8 cellular contexts compared by ENCODE assay signal in genomic region chr1:202505356-202505755, GRCh38.
DNase-seq lines count a peak whose midpoint lies in the region; ATAC-seq and TF ChIP-seq lines count a peak whose summit lies in the region.
"Had no signal": no experiment of that assay in that cellular context is flagged by ENCODE, and none has a peak within 500 bp of the region (broad histone marks: within the 10 kb centered on the region; RNA-seq: fewer than 3 reads in every experiment).

No MANE protein-coding gene starts in this region.

- no peaks in the 10 kb centered on the region for H3K27me3 Mint-ChIP-seq in nephron (ENCODE audit: low read depth)
- H3K27me3 Mint-ChIP-seq in activated CD8-positive, alpha-beta T cell treated with anti-CD3 and anti-CD28 coated beads, Interleukin-2, amount 10 ng/mL, durations not matched to agents 7 days and 5 days (ENCODE audit: low read depth), result no peaks in the 10 kb centered on the region

- H3K27ac ChIP-seq in aorta (ENCODE audit: low read depth in 1 of 2, low read length in 2 of 2), result peak overlapping the region; percentile 64 to 70

- peaks cover 1 to 3% of the 10 kb centered on the region in 2 donors for H3K4me1 ChIP-seq in aorta (ENCODE audit: control insufficient read depth in 1 of 2, insufficient read depth in 2 of 2, low read length in 2 of 2)
- peaks cover 8% of the 10 kb centered on the region; the same call in 1 of the 2 replicates for H3K4me1 ChIP-seq in BE2C

- no peak overlapping the region for H3K4me3 ChIP-seq in fibroblast of villous mesenchyme (ENCODE audit: low read depth, low read length)
- no peak overlapping the region for H3K4me3 ChIP-seq in aorta (ENCODE audit: low read length in 2 of 2)
- no peak overlapping the region for H3K4me3 ChIP-seq in BE2C (ENCODE audit: low read depth, low read length)
- H3K4me3 ChIP-seq: GM12878 had no signal

- H3K9me3 ChIP-seq in aorta (ENCODE audit: control insufficient read depth, low read length) (no peaks in the 10 kb centered on the region), BE2C (no peaks in the 10 kb centered on the region)

- no peaks in the 10 kb centered on the region for H3K9me3 Mint-ChIP-seq in nephron
- no peaks in the 10 kb centered on the region for H3K9me3 Mint-ChIP-seq in activated CD8-positive, alpha-beta T cell treated with anti-CD3 and anti-CD28 coated beads, Interleukin-2, amount 10 ng/mL, durations not matched to agents 7 days and 5 days (ENCODE audit: insufficient read depth)

- ATAC-seq in SK-N-SH treated with all-trans-retinoic acid at 6 μM for 48 hours (peak; percentile 89), aorta (ENCODE audit: low FRiP score) (peak; percentile 89)
- ATAC-seq in activated CD8-positive, alpha-beta T cell treated with anti-CD3 and anti-CD28 coated beads, Interleukin-2, amount 10 ng/mL, durations not matched to agents 7 days and 5 days, result no peak
- ATAC-seq: GM12878 had no signal

- H3K4me3 Mint-ChIP-seq in nephron, result peak overlapping the region in 2 of 3 experiments; percentile 17 to 33
- H3K4me3 Mint-ChIP-seq in activated CD8-positive, alpha-beta T cell treated with anti-CD3 and anti-CD28 coated beads, Interleukin-2, amount 10 ng/mL, durations not matched to agents 7 days and 5 days, result no peak overlapping the region

- no peak for TF ChIP-seq CTCF in fibroblast of villous mesenchyme (IDR thresholded peaks at IDR 0.05; ENCODE audit: insufficient read depth, low read depth, low read length)
- no peak for TF ChIP-seq CTCF in nephron (IDR thresholded peaks at IDR 0.05; ENCODE audit: unreplicated experiment in 3 of 3)
- TF ChIP-seq CTCF in BE2C (IDR thresholded peaks at IDR 0.05; ENCODE audit: low read depth, low read length), result no peak

- H3K36me3 ChIP-seq in aorta (ENCODE audit: control insufficient read depth in 1 of 2, insufficient read depth in 2 of 2, low read length in 1 of 2) (no peaks in the 10 kb centered on the region), BE2C (no peaks in the 10 kb centered on the region)

- H3K27me3 ChIP-seq in aorta (ENCODE audit: control insufficient read depth in 1 of 2, insufficient read depth in 2 of 2, low read length in 1 of 2) (no peaks in the 10 kb centered on the region), BE2C (no peaks in the 10 kb centered on the region)

- intact Hi-C loops in aorta (cut with DNase I), result loop anchor here (5.0 kb wide), 3 partner anchors 37 to 82 kb away; no protein-coding TSS in a partner anchor

- peak; percentile 78 for DNase-seq in fibroblast of villous mesenchyme (ENCODE audit: low read depth)
- DNase-seq in aorta, result no peak
- DNase-seq in BE2C, result no peak
- no peak for DNase-seq in activated CD8-positive, alpha-beta T cell treated with anti-CD3 and anti-CD28 coated beads, Interleukin-2, amount 10 ng/mL, durations not matched to agents 7 days and 5 days
- DNase-seq in NCI-H2196 treated with DMSO at 0.1 percent for 48 hours (lab: John Stamatoyannopoulos, UW; ENCODE audit: unreplicated experiment), result no peak

- peak overlapping the region; percentile 90 to 98 (median 94) for H3K27ac Mint-ChIP-seq in nephron
- no peak overlapping the region for H3K27ac Mint-ChIP-seq in activated CD8-positive, alpha-beta T cell treated with anti-CD3 and anti-CD28 coated beads, Interleukin-2, amount 10 ng/mL, durations not matched to agents 7 days and 5 days

- POLR2A ChIA-PET in activated CD8-positive, alpha-beta T cell treated with anti-CD3 and anti-CD28 coated beads, Interleukin-2, amount 10 ng/mL, durations not matched to agents 7 days and 5 days (lab: Charles Lee), result no interaction called here

- H3K4me1 Mint-ChIP-seq in nephron, result peaks cover 56% of the 10 kb centered on the region
- no peaks in the 10 kb centered on the region for H3K4me1 Mint-ChIP-seq in activated CD8-positive, alpha-beta T cell treated with anti-CD3 and anti-CD28 coated beads, Interleukin-2, amount 10 ng/mL, durations not matched to agents 7 days and 5 days (ENCODE audit: low read depth)

- CTCF ChIA-PET in activated CD8-positive, alpha-beta T cell treated with anti-CD3 and anti-CD28 coated beads, Interleukin-2, amount 10 ng/mL, durations not matched to agents 7 days and 5 days (lab: Charles Lee), result interaction anchor here (3.4 kb wide), 1 partner anchor 66 kb away, joined by 9 read pairs; no protein-coding TSS in a partner anchor

- 8% methylated on average over 4 of the region's 4 CpGs for WGBS in aorta, 2 donors

- peaks cover 10% of the 10 kb centered on the region for H3K36me3 Mint-ChIP-seq in nephron (ENCODE audit: low read depth)
- peaks cover 4% of the 10 kb centered on the region for H3K36me3 Mint-ChIP-seq in activated CD8-positive, alpha-beta T cell treated with anti-CD3 and anti-CD28 coated beads, Interleukin-2, amount 10 ng/mL, durations not matched to agents 7 days and 5 days (ENCODE audit: low read depth)

TF ChIP-seq in SK-N-SH treated with all-trans-retinoic acid at 6 μM for 48 hours, 23 proteins besides CTCF, POLR2A, EP300 and RAD21 (continues in another document):
- TF ChIP-seq ZFP30 (CRISPR knock-in tag; IDR thresholded peaks at IDR 0.05) (no peak), RARB (CRISPR knock-in tag; IDR thresholded peaks at IDR 0.05) (no peak), ARNTL (CRISPR knock-in tag; IDR thresholded peaks at IDR 0.05; ENCODE audit: borderline replicate concordance, low read depth) (no peak), GLIS3 (CRISPR knock-in tag; IDR thresholded peaks at IDR 0.05) (no peak), TOX (CRISPR knock-in tag; IDR thresholded peaks at IDR 0.05; ENCODE audit: borderline replicate concordance) (no peak), PPARA (CRISPR knock-in tag; IDR thresholded peaks at IDR 0.05; ENCODE audit: borderline replicate concordance) (no peak), BACH2 (CRISPR knock-in tag; IDR thresholded peaks at IDR 0.05; ENCODE audit: borderline replicate concordance) (no peak), ZNF8 (CRISPR knock-in tag; IDR thresholded peaks at IDR 0.05) (no peak), CREB5 (CRISPR knock-in tag; IDR thresholded peaks at IDR 0.05; ENCODE audit: low read depth) (no peak), PATZ1 (CRISPR knock-in tag; IDR thresholded peaks at IDR 0.05; ENCODE audit: borderline replicate concordance) (no peak), CSDC2 (CRISPR knock-in tag; IDR thresholded peaks at IDR 0.05) (no peak), ZC3H10 (CRISPR knock-in tag; IDR thresholded peaks at IDR 0.05) (no peak), SNAI2 (CRISPR knock-in tag; IDR thresholded peaks at IDR 0.05) (no peak), OSR1 (CRISPR knock-in tag; IDR thresholded peaks at IDR 0.05) (no peak), ZNF70 (CRISPR knock-in tag; IDR thresholded peaks at IDR 0.05) (no peak), CSRNP3 (CRISPR knock-in tag; IDR thresholded peaks at IDR 0.05) (no peak)
- TF ChIP-seq, protein P1, sequence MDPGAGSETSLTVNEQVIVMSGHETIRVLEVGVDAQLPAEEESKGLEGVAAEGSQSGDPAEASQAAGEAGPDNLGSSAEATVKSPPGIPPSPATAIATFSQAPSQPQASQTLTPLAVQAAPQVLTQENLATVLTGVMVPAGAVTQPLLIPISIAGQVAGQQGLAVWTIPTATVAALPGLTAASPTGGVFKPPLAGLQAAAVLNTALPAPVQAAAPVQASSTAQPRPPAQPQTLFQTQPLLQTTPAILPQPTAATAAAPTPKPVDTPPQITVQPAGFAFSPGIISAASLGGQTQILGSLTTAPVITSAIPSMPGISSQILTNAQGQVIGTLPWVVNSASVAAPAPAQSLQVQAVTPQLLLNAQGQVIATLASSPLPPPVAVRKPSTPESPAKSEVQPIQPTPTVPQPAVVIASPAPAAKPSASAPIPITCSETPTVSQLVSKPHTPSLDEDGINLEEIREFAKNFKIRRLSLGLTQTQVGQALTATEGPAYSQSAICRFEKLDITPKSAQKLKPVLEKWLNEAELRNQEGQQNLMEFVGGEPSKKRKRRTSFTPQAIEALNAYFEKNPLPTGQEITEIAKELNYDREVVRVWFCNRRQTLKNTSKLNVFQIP (CRISPR knock-in tag; IDR thresholded peaks at IDR 0.05; ENCODE audit: borderline replicate concordance, low read depth), result no peak
